Comparison of ENCODE assay signal across 8 cellular contexts in the genomic region with DNA sequence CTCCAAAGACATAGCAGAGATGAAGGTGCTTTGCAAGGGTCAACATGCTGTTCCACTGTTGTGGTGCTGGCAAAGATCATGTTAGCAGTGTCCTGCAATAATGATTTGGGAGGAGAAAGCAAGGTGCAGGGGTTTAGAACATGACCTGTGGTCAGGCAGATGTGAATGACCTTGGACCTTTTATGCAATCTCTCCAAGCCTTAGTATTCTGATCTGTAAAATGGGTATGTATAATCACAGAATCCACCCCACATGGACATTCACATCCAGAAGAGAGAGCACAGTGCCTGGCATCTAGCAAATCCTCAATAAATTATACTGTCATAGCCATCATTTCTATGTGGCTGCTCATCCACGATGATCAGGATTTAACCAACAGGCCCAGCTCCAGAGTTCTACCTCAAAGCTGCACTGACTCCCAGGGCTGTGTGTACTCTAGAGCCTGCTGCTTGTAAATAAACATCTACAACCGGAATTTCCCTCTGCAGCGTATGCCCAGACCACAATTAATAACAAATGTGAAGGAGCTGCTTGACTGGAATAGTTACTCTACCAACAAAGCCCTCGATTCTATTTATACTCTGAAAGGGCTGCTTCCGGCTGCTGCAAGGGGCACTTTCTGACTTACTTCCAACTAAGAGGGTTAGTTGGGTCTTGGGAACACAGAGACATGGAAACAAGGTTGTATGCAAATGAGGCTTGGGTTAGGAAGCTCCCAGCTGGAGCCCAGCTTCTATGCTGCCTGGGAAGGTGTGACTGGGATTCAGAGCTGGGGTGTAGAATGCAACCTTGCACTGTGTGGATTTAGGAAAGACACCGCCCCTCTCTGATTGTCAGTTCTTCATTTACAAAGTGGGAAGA.
A peak's percentile ranks its signal among the peaks of the same experiment; 100 is the strongest.
DNase-seq lines count a peak whose midpoint lies in the region; ATAC-seq and TF ChIP-seq lines count a peak whose summit lies in the region.
"Had no signal": no experiment of that assay in that cellular context is flagged by ENCODE, and none has a peak within 500 bp of the region (broad histone marks: within the 10 kb centered on the region; RNA-seq: fewer than 3 reads in every experiment).

No MANE protein-coding gene starts in this region.

- DNase-seq in EH (ENCODE audit: low read depth) (peak; percentile 81), NCI-H2029 (lab: John Stamatoyannopoulos, UW) (peak; percentile 77), pons (ENCODE audit: low spot score) (peak; percentile 40), erythroblast (lab: John Stamatoyannopoulos, UW) (no peak)
- DNase-seq in activated CD8-positive, alpha-beta memory T cell treated with anti-CD3 and anti-CD28 coated beads, Interleukin-2, amount 50 U/mL, for 4 hours, result no peak
- DNase-seq: heart left ventricle had no signal

- no peak for TF ChIP-seq POLR2A in erythroblast (IDR thresholded peaks at IDR 0.05; ENCODE audit: low read length)

- ATAC-seq in esophagus mucosa (peak; percentile 31), GM19397 (IDR thresholded peaks at IDR 0.05; ENCODE audit: unreplicated experiment) (no peak)

Comparison
In these comparisons a context has a peak if more than half of its experiments do, and no peak if none do; other contexts are left out.
1. DNase-seq: peak in EH (single experiment), NCI-H2029 (single experiment) and pons (single experiment); none in activated CD8-positive, alpha-beta memory T cell treated with anti-CD3 and anti-CD28 coated beads, Interleukin-2, amount 50 U/mL, for 4 hours (single experiment) and erythroblast (0 of 2).